ENCODE assay signal across 20 cellular contexts in genomic region chr6:37714836-37715425, GRCh38.
"Had no signal": no experiment of that assay in that cellular context is flagged by ENCODE, and none has a peak within 500 bp of the region (broad histone marks: within the 10 kb centered on the region; RNA-seq: fewer than 3 reads in every experiment).

No MANE protein-coding gene starts in this region.

- ATAC-seq: activated CD8-positive, alpha-beta T cell treated with anti-CD3 and anti-CD28 coated beads for 36 hours; activated naive CD8-positive, alpha-beta T cell treated with anti-CD3 and anti-CD28 coated beads, Interleukin-2, amount 50 U/mL, for 24 hours; left lobe of liver; psoas muscle; right cardiac atrium; stimulated activated effector memory CD8-positive, alpha-beta T cell treated with anti-CD3 and anti-CD28 coated beads, Interleukin-12 subunit alpha, Interleukin-12 subunit beta, amount 100 ng/mL, for 72 hours; T-cell; upper lobe of right lung had no signal

- H3K4me3 Mint-ChIP-seq: activated CD4-positive, alpha-beta T cell treated with anti-CD3 and anti-CD28 coated beads, Interleukin-2, amount 10 ng/mL, durations not matched to agents 24 days and 14 days; activated CD8-positive, alpha-beta T cell treated with anti-CD3 and anti-CD28 coated beads for 36 hours; activated naive CD4-positive, alpha-beta T cell treated with anti-CD3 and anti-CD28 coated beads, Interleukin-2, amount 10 ng/mL, durations not matched to agents 7 days and 5 days; activated naive CD8-positive, alpha-beta T cell treated with anti-CD3 and anti-CD28 coated beads, Interleukin-2, amount 50 U/mL, for 24 hours; stimulated activated effector memory CD8-positive, alpha-beta T cell treated with anti-CD3 and anti-CD28 coated beads, Interleukin-12 subunit alpha, Interleukin-12 subunit beta, amount 100 ng/mL, for 72 hours; T-cell had no signal

- H3K36me3 Mint-ChIP-seq: activated naive CD4-positive, alpha-beta T cell treated with anti-CD3 and anti-CD28 coated beads, Interleukin-2, amount 10 ng/mL, durations not matched to agents 7 days and 5 days; stimulated activated effector memory CD8-positive, alpha-beta T cell treated with anti-CD3 and anti-CD28 coated beads, Interleukin-12 subunit alpha, Interleukin-12 subunit beta, amount 100 ng/mL, for 72 hours; T-cell had no signal

- H3K4me3 ChIP-seq: ascending aorta, ovary, psoas muscle, SK-N-MC, skin epidermis, thoracic aorta, upper lobe of right lung had no signal

- H3K27ac Mint-ChIP-seq: activated CD4-positive, alpha-beta T cell treated with anti-CD3 and anti-CD28 coated beads, Interleukin-2, amount 10 ng/mL, durations not matched to agents 24 days and 14 days; activated CD8-positive, alpha-beta T cell treated with anti-CD3 and anti-CD28 coated beads for 36 hours; activated naive CD4-positive, alpha-beta T cell treated with anti-CD3 and anti-CD28 coated beads, Interleukin-2, amount 10 ng/mL, durations not matched to agents 7 days and 5 days; activated naive CD8-positive, alpha-beta T cell treated with anti-CD3 and anti-CD28 coated beads, Interleukin-2, amount 50 U/mL, for 24 hours; stimulated activated effector memory CD8-positive, alpha-beta T cell treated with anti-CD3 and anti-CD28 coated beads, Interleukin-12 subunit alpha, Interleukin-12 subunit beta, amount 100 ng/mL, for 72 hours; T-cell had no signal

- H3K27ac ChIP-seq: ascending aorta, ovary, psoas muscle, SK-N-MC, thoracic aorta, upper lobe of right lung had no signal

- H3K9me3 Mint-ChIP-seq: activated CD8-positive, alpha-beta T cell treated with anti-CD3 and anti-CD28 coated beads for 36 hours; activated naive CD4-positive, alpha-beta T cell treated with anti-CD3 and anti-CD28 coated beads, Interleukin-2, amount 10 ng/mL, durations not matched to agents 7 days and 5 days; activated naive CD8-positive, alpha-beta T cell treated with anti-CD3 and anti-CD28 coated beads, Interleukin-2, amount 50 U/mL, for 24 hours; stimulated activated effector memory CD8-positive, alpha-beta T cell treated with anti-CD3 and anti-CD28 coated beads, Interleukin-12 subunit alpha, Interleukin-12 subunit beta, amount 100 ng/mL, for 72 hours; T-cell had no signal

- H3K36me3 ChIP-seq: ascending aorta, ovary, thoracic aorta, upper lobe of right lung had no signal

- DNase-seq: activated CD4-positive, alpha-beta T cell treated with anti-CD3 and anti-CD28 coated beads, Interleukin-2, amount 10 ng/mL, durations not matched to agents 24 days and 14 days; activated CD8-positive, alpha-beta T cell treated with anti-CD3 and anti-CD28 coated beads for 36 hours; activated naive CD4-positive, alpha-beta T cell treated with anti-CD3 and anti-CD28 coated beads, Interleukin-2, amount 10 ng/mL, durations not matched to agents 7 days and 5 days; activated naive CD8-positive, alpha-beta T cell treated with anti-CD3 and anti-CD28 coated beads, Interleukin-2, amount 50 U/mL, for 24 hours; activated T-cell treated with anti-CD3 and anti-CD28 coated beads, Interleukin-2, amount 50 U/mL, for 1 hour; effector CD4-positive, alpha-beta T cell; hippocampal formation; midbrain; ovary; psoas muscle; right cardiac atrium; stimulated activated CD4-positive, alpha-beta T cell treated with anti-CD3 and anti-CD28 coated beads, Interleukin-4, amount 100 ng/mL, for 1 hour; T-cell; upper lobe of right lung had no signal

- H3K9me3 ChIP-seq: ascending aorta, ovary, psoas muscle, thoracic aorta, upper lobe of right lung had no signal

- H3K4me1 Mint-ChIP-seq: T-cell had no signal

- H3K27me3 ChIP-seq: ascending aorta, ovary, upper lobe of right lung had no signal

- H3K4me1 ChIP-seq: psoas muscle, upper lobe of right lung had no signal
